In genomic region chr2:74845991-74846390, GRCh38 we compare ENCODE assay signal across 10 cellular contexts. TPM values are rescaled to one million over a fixed set of nuclear protein-coding genes. Genes with fewer than 3 reads are reported as not detected.
DNase-seq lines count a peak whose midpoint lies in the region; ATAC-seq and TF ChIP-seq lines count a peak whose summit lies in the region.
"Had no signal": no experiment of that assay in that cellular context is flagged by ENCODE, and none has a peak within 500 bp of the region (broad histone marks: within the 10 kb centered on the region; RNA-seq: fewer than 3 reads in every experiment).

No MANE protein-coding gene starts in this region.

- H3K4me1 ChIP-seq in foreskin keratinocyte (peaks cover 63% of the 10 kb centered on the region), testis (peaks cover 81% of the 10 kb centered on the region)

- peak overlapping the region; percentile 74 for H3K27ac Mint-ChIP-seq in activated T-cell treated with anti-CD3 and anti-CD28 coated beads, Interleukin-2, amount 50 U/mL, for 72 hours

- peak overlapping the region; percentile 80 for H3K27ac ChIP-seq in foreskin keratinocyte
- H3K27ac ChIP-seq in testis: peak overlapping the region; percentile 73 to 74

- H3K4me1 Mint-ChIP-seq in activated T-cell treated with anti-CD3 and anti-CD28 coated beads, Interleukin-2, amount 50 U/mL, for 72 hours (ENCODE audit: low read depth): peaks cover 100% of the 10 kb centered on the region

- H3K9me3 ChIP-seq in testis: no peaks in the 10 kb centered on the region

- TF ChIP-seq CTCF in foreskin keratinocyte (conservative IDR thresholded peaks at IDR 0.05) (no peak), testis (IDR thresholded peaks at IDR 0.05) (no peak)

- no peaks in the 10 kb centered on the region for H3K27me3 Mint-ChIP-seq in activated T-cell treated with anti-CD3 and anti-CD28 coated beads, Interleukin-2, amount 50 U/mL, for 72 hours (ENCODE audit: low read depth)

- H3K36me3 ChIP-seq in testis (ENCODE audit: low read depth, missing control alignments): no peaks in the 10 kb centered on the region

- H3K36me3 Mint-ChIP-seq in activated T-cell treated with anti-CD3 and anti-CD28 coated beads, Interleukin-2, amount 50 U/mL, for 72 hours (ENCODE audit: insufficient read depth in 2 of 2): peaks cover 0 to 2% of the 10 kb centered on the region in 2 donors
- H3K36me3 Mint-ChIP-seq: mesothelial cell of epicardium had no signal

- no peak for TF ChIP-seq POLR2A in testis (IDR thresholded peaks at IDR 0.05)

- H3K9me3 Mint-ChIP-seq in activated T-cell treated with anti-CD3 and anti-CD28 coated beads, Interleukin-2, amount 50 U/mL, for 72 hours: no peaks in the 10 kb centered on the region
- H3K9me3 Mint-ChIP-seq: mesothelial cell of epicardium had no signal

- H3K4me3 ChIP-seq in testis: no peak overlapping the region

- H3K27me3 ChIP-seq in foreskin keratinocyte: no peaks in the 10 kb centered on the region
- H3K27me3 ChIP-seq in testis: no peaks in the 10 kb centered on the region

- 58 to 91% methylated on average over 2 of the region's 2 CpGs for WGBS in testis, 2 donors

- H3K4me3 Mint-ChIP-seq in activated T-cell treated with anti-CD3 and anti-CD28 coated beads, Interleukin-2, amount 50 U/mL, for 72 hours: peak overlapping the region; percentile 39 to 59

- ATAC-seq in activated T-cell treated with anti-CD3 and anti-CD28 coated beads, Interleukin-2, amount 50 U/mL, for 72 hours (replicated peaks in 1 of 2): no peak
- ATAC-seq in foreskin keratinocyte (peak; percentile 9), HG03045 (IDR thresholded peaks at IDR 0.05; ENCODE audit: unreplicated experiment) (no peak)

- no peak for DNase-seq in activated T-cell treated with anti-CD3 and anti-CD28 coated beads, Interleukin-2, amount 50 U/mL, for 72 hours
- DNase-seq in activated T-cell treated with anti-CD3 and anti-CD28 coated beads for 4 hours (no peak), RKO (ENCODE audit: low spot score) (peak; percentile 72), foreskin keratinocyte (peak in 1 of 2 donors; percentile 51), testis (no peak), COLO668 (lab: John Stamatoyannopoulos, UW; ENCODE audit: unreplicated experiment) (no peak), midbrain (lab: John Stamatoyannopoulos, UW) (no peak)
- DNase-seq: activated gamma-delta T cell had no signal

- intact Hi-C loops in testis (cut with DNase I; ENCODE audit: low total_unique reads): no loop called here

RNA-seq across cellular contexts. Expression of gene HK2, which starts 12.1 kb away (rescaled TPM):
- 10 to 100 TPM; 31.2 to 36.4 TPM for total RNA-seq in activated T-cell treated with anti-CD3 and anti-CD28 coated beads, Interleukin-2, amount 50 U/mL, for 72 hours
- total RNA-seq in foreskin keratinocyte (16.1 and 24.9 TPM in 2 replicates), testis (100 to 1,000 TPM; 142 to 164 TPM)
- polyA plus RNA-seq in foreskin keratinocyte (4.5 and 7.7 TPM in 2 replicates), testis (ENCODE audit: insufficient read depth, low read depth, low replicate concordance) (83.5 TPM)
